In genomic region chr9:3506164-3506563, GRCh38 we compare ENCODE assay signal across 1 cellular context.
TF ChIP-seq lines count a peak whose summit lies in the region.

No MANE protein-coding gene starts in this region.

TF ChIP-seq in IMR-90, 13 proteins besides CTCF, POLR2A, EP300 and RAD21:
- no peak for TF ChIP-seq NFE2L2 (IDR thresholded peaks at IDR 0.05; ENCODE audit: low read depth, low read length)
- TF ChIP-seq RFX5 (IDR thresholded peaks at IDR 0.05; ENCODE audit: low read depth, low read length), result no peak
- TF ChIP-seq FOS (IDR thresholded peaks at IDR 0.05; ENCODE audit: low read depth, low read length), result no peak
- no peak for TF ChIP-seq USF2 (IDR thresholded peaks at IDR 0.05; ENCODE audit: low read depth, low read length)
- no peak for TF ChIP-seq CHD1 (IDR thresholded peaks at IDR 0.05; ENCODE audit: low read depth, low read length)
- no peak for TF ChIP-seq MAZ (IDR thresholded peaks at IDR 0.05; ENCODE audit: borderline replicate concordance, low read depth, low read length)
- no peak for TF ChIP-seq RCOR1 (IDR thresholded peaks at IDR 0.05; ENCODE audit: insufficient replicate concordance, low read length)
- no peak for TF ChIP-seq BHLHE40 (IDR thresholded peaks at IDR 0.05; ENCODE audit: low read depth, low read length)
- TF ChIP-seq ELK1 (IDR thresholded peaks at IDR 0.05; ENCODE audit: borderline replicate concordance, low read depth, low read length), result no peak
- no peak for TF ChIP-seq CEBPB (IDR thresholded peaks at IDR 0.05; ENCODE audit: low read depth, low read length)
- no peak for TF ChIP-seq SMC3 (IDR thresholded peaks at IDR 0.05; ENCODE audit: low read depth, low read length)
- no peak for TF ChIP-seq MXI1 (IDR thresholded peaks at IDR 0.05; ENCODE audit: borderline replicate concordance, low read depth, low read length)
- no peak for TF ChIP-seq MAFK (IDR thresholded peaks at IDR 0.05; ENCODE audit: low read depth, low read length)
